In the genomic region with DNA sequence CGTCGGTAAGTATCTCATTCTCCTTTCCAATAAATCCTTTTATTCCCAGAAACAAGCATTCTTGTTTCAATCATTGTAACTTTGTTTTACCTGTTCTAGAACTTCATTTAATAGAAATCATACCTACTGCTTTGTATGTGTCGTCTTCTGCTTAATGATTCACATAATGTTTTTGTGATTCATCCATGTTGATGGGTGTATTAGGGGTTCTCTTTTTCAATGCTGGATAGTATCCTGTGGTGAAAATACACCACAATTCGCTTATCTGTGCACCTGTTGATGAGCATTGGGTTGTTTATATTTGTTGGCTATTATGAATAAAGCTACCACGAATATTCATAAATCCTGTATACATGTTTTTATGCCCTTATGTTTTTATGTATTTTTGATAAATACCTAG, we compare ENCODE assay signal across 24 cellular contexts.
"Had no signal": no experiment of that assay in that cellular context is flagged by ENCODE, and none has a peak within 500 bp of the region (broad histone marks: within the 10 kb centered on the region; RNA-seq: fewer than 3 reads in every experiment).

No MANE protein-coding gene starts in this region.

- H3K27ac ChIP-seq: pancreas, psoas muscle, right atrium auricular region, SK-N-MC, tibial artery, VCaP had no signal

- H3K27ac Mint-ChIP-seq: activated naive CD4-positive, alpha-beta T cell treated with anti-CD3 and anti-CD28 coated beads, Interleukin-2, amount 10 ng/mL, durations not matched to agents 7 days and 5 days; brain; dendritic cell treated with granulocyte-macrophage colony-stimulating factor and Interleukin-4, amounts not matched to agents 40 ng/mL and 50 ng/mL, for 4 days; memory B cell; nephron progenitor cell; stimulated activated naive CD8-positive, alpha-beta T cell treated with anti-CD3 and anti-CD28 coated beads, Interleukin-15, amount 100 ng/mL, for 72 hours had no signal

- H3K9me3 Mint-ChIP-seq: activated naive CD4-positive, alpha-beta T cell treated with anti-CD3 and anti-CD28 coated beads, Interleukin-2, amount 10 ng/mL, durations not matched to agents 7 days and 5 days had no signal

- ATAC-seq: heart right ventricle; left colon; pancreas; psoas muscle; stimulated activated naive CD8-positive, alpha-beta T cell treated with anti-CD3 and anti-CD28 coated beads, Interleukin-15, amount 100 ng/mL, for 72 hours had no signal

- H3K9me3 ChIP-seq: heart right ventricle, pancreas, psoas muscle, right atrium auricular region, tibial artery had no signal

- H3K4me1 ChIP-seq: psoas muscle, right atrium auricular region, tibial artery had no signal

- H3K27me3 Mint-ChIP-seq: activated naive CD4-positive, alpha-beta T cell treated with anti-CD3 and anti-CD28 coated beads, Interleukin-2, amount 10 ng/mL, durations not matched to agents 7 days and 5 days; memory B cell; stimulated activated naive CD8-positive, alpha-beta T cell treated with anti-CD3 and anti-CD28 coated beads, Interleukin-15, amount 100 ng/mL, for 72 hours had no signal

- H3K36me3 ChIP-seq: heart right ventricle, pancreas, right atrium auricular region, tibial artery had no signal

- H3K36me3 Mint-ChIP-seq: activated naive CD4-positive, alpha-beta T cell treated with anti-CD3 and anti-CD28 coated beads, Interleukin-2, amount 10 ng/mL, durations not matched to agents 7 days and 5 days; brain had no signal

- H3K27me3 ChIP-seq: heart right ventricle, right atrium auricular region, tibial artery had no signal

- H3K4me3 Mint-ChIP-seq: activated naive CD4-positive, alpha-beta T cell treated with anti-CD3 and anti-CD28 coated beads, Interleukin-2, amount 10 ng/mL, durations not matched to agents 7 days and 5 days; brain; dendritic cell treated with granulocyte-macrophage colony-stimulating factor and Interleukin-4, amounts not matched to agents 40 ng/mL and 50 ng/mL, for 4 days; memory B cell; nephron progenitor cell; stimulated activated naive CD8-positive, alpha-beta T cell treated with anti-CD3 and anti-CD28 coated beads, Interleukin-15, amount 100 ng/mL, for 72 hours had no signal

- FAIRE-seq: pancreas had no signal

- DNase-seq: activated CD4-positive, alpha-beta T cell treated with anti-CD3 and anti-CD28 coated beads for 1 hour; activated effector memory CD4-positive, alpha-beta T cell treated with Interleukin-2 at 50 U/mL for 16 hours; activated naive CD4-positive, alpha-beta T cell treated with anti-CD3 and anti-CD28 coated beads, Interleukin-2, amount 10 ng/mL, durations not matched to agents 7 days and 5 days; aorta; caudate nucleus; effector CD4-positive, alpha-beta T cell; erythroblast; foreskin fibroblast; heart right ventricle; islet precursor cell; left colon; nephron progenitor cell; pancreas; psoas muscle; stimulated activated CD4-positive, alpha-beta T cell treated with anti-CD3 and anti-CD28 coated beads, Interleukin-4, amount 100 ng/mL, for 24 hours; stimulated activated naive CD8-positive, alpha-beta T cell treated with anti-CD3 and anti-CD28 coated beads, Interleukin-15, amount 100 ng/mL, for 72 hours; SW 1271; tibial artery had no signal

- H3K4me3 ChIP-seq: heart right ventricle, pancreas, psoas muscle, right atrium auricular region, SK-N-MC, tibial artery had no signal
